ENCODE assay signal across 17 cellular contexts in genomic region chr15:92583311-92584034, GRCh38.
DNase-seq lines count a peak whose midpoint lies in the region; ATAC-seq and TF ChIP-seq lines count a peak whose summit lies in the region.
"Had no signal": no experiment of that assay in that cellular context is flagged by ENCODE, and none has a peak within 500 bp of the region (broad histone marks: within the 10 kb centered on the region; RNA-seq: fewer than 3 reads in every experiment).

No MANE protein-coding gene starts in this region.

- no peak overlapping the region for H2AFZ ChIP-seq in Karpas-422 (ENCODE audit: low read length)
- H2AFZ ChIP-seq: GM23248 had no signal

- H3K9ac ChIP-seq in Karpas-422 (ENCODE audit: low read length) = no peak overlapping the region
- H3K9ac ChIP-seq: BLaER1, GM23248 had no signal

- no peaks in the 10 kb centered on the region for H3K9me3 ChIP-seq in right cardiac atrium (ENCODE audit: control insufficient read depth, low read length)
- no peaks in the 10 kb centered on the region for H3K9me3 ChIP-seq in HEK293 (ENCODE audit: control insufficient read depth, insufficient read depth, low read depth, low read length)
- H3K9me3 ChIP-seq in Karpas-422 (ENCODE audit: low read length) = no peaks in the 10 kb centered on the region
- H3K9me3 ChIP-seq: BLaER1, Caco-2 had no signal

- no peaks in the 10 kb centered on the region for H3K9me2 ChIP-seq in Karpas-422 (replicated peaks; ENCODE audit: insufficient read depth, low read length)

- DNase-seq in cardiac septum (ENCODE audit: low spot score) (peak; percentile 54), right cardiac atrium (no peak), Karpas-422 (no peak), NCI-H82 (lab: John Stamatoyannopoulos, UW) (no peak)
- DNase-seq: Caco-2; CD4-positive, CD25-positive, alpha-beta regulatory T cell; CD8-positive, alpha-beta T cell; DMS153; DND-41; GM23248; H7; HCEC 1CT had no signal

- H3K4me2 ChIP-seq in Karpas-422 (ENCODE audit: low read depth, low read length, poor library complexity, severe bottlenecking) = no peak overlapping the region
- H3K4me2 ChIP-seq: BLaER1 had no signal

- H3K36me3 ChIP-seq in HEK293 (ENCODE audit: control insufficient read depth in 2 of 2, insufficient read depth in 1 of 2, low read length in 2 of 2) (no peaks in the 10 kb centered on the region), Karpas-422 (ENCODE audit: insufficient read depth, low read length) (no peaks in the 10 kb centered on the region)
- H3K36me3 ChIP-seq: BLaER1 had no signal

- H3K79me2 ChIP-seq in Karpas-422 (ENCODE audit: low read length) = no peaks in the 10 kb centered on the region

- no peaks in the 10 kb centered on the region for H3K27me3 ChIP-seq in right cardiac atrium (ENCODE audit: control insufficient read depth, insufficient read depth)
- H3K27me3 ChIP-seq in Karpas-422 (ENCODE audit: low read length) = no peaks in the 10 kb centered on the region
- H3K27me3 ChIP-seq: BLaER1 had no signal

- TF ChIP-seq CTCF in HEK293 (tag by site-specific recombination; IDR thresholded peaks at IDR 0.05) (no peak), nephron (IDR thresholded peaks at IDR 0.05; ENCODE audit: unreplicated experiment in 3 of 3) (no peak)

- peaks cover 5% of the 10 kb centered on the region for H3K27me3 Mint-ChIP-seq in nephron (ENCODE audit: low read depth)

- CTCF ChIA-PET in HEK293 (lab: Yijun Ruan, JAX) = no interaction called here

- WGBS in right cardiac atrium = 86% methylated on average over 14 of the region's 14 CpGs

- POLR2A ChIA-PET in HEK293 (lab: Yijun Ruan, JAX) = no interaction called here

- peaks cover 60% of the 10 kb centered on the region for H3K4me1 Mint-ChIP-seq in nephron
- H3K4me1 Mint-ChIP-seq: B cell; CD4-positive, CD25-positive, alpha-beta regulatory T cell had no signal

- H3K27ac ChIP-seq in right cardiac atrium (ENCODE audit: low read length) (no peak overlapping the region), HEK293 (ENCODE audit: extremely low read depth, low read depth, low read length) (no peak overlapping the region), Karpas-422 (ENCODE audit: low read length) (no peak overlapping the region)
- H3K27ac ChIP-seq: BLaER1, C4-2B, GM23248 had no signal

- H3K4me3 ChIP-seq in right cardiac atrium (ENCODE audit: low read length) = no peak overlapping the region
- no peak overlapping the region for H3K4me3 ChIP-seq in HEK293 (ENCODE audit: low read depth, low read length)
- no peak overlapping the region for H3K4me3 ChIP-seq in Karpas-422 (ENCODE audit: low read length)
- H3K4me3 ChIP-seq: BLaER1, GM23248 had no signal

- no peaks in the 10 kb centered on the region for H3K36me3 Mint-ChIP-seq in nephron (ENCODE audit: low read depth)
- H3K36me3 Mint-ChIP-seq: CD4-positive, CD25-positive, alpha-beta regulatory T cell; CD8-positive, alpha-beta T cell had no signal

- peak overlapping the region in 2 of 3 experiments; percentile 7 to 61 for H3K27ac Mint-ChIP-seq in nephron
- H3K27ac Mint-ChIP-seq: B cell; CD4-positive, CD25-positive, alpha-beta regulatory T cell; CD8-positive, alpha-beta T cell had no signal

- H3K9me3 Mint-ChIP-seq in nephron = no peaks in the 10 kb centered on the region
- H3K9me3 Mint-ChIP-seq: CD8-positive, alpha-beta T cell had no signal

- H3K4me1 ChIP-seq in right cardiac atrium (ENCODE audit: control insufficient read depth, insufficient read depth, low read length) (no peaks in the 10 kb centered on the region), HEK293 (ENCODE audit: control insufficient read depth, insufficient read depth, low read length) (no peaks in the 10 kb centered on the region), Karpas-422 (ENCODE audit: low read length) (no peaks in the 10 kb centered on the region)
- H3K4me1 ChIP-seq: BLaER1 had no signal

- no peaks in the 10 kb centered on the region for H4K20me1 ChIP-seq in Karpas-422 (ENCODE audit: insufficient read depth, low read depth, low read length)
- H4K20me1 ChIP-seq: BLaER1 had no signal

- H3K4me3 Mint-ChIP-seq in nephron = no peak overlapping the region
- H3K4me3 Mint-ChIP-seq: B cell; CD4-positive, CD25-positive, alpha-beta regulatory T cell; CD8-positive, alpha-beta T cell had no signal

- intact Hi-C loops in cardiac septum (cut with DNase I) = no loop called here
- intact Hi-C loops in right cardiac atrium (cut with DNase I) = no loop called here

- ATAC-seq in right cardiac atrium = no peak
- ATAC-seq: CD8-positive, alpha-beta T cell had no signal

TF ChIP-seq in HEK293, 187 proteins besides CTCF, POLR2A, EP300 and RAD21:
- TF ChIP-seq SETDB1 (IDR thresholded peaks at IDR 0.05; ENCODE audit: insufficient read length, low read length) (peak; percentile 48), ZNF558 (tag by site-specific recombination; IDR thresholded peaks at IDR 0.05) (no peak), ZNF585B (tag by site-specific recombination; IDR thresholded peaks at IDR 0.05) (peak; percentile 93), PRDM10 (tag by site-specific recombination; IDR thresholded peaks at IDR 0.05) (no peak), TRIM28 (IDR thresholded peaks at IDR 0.05; ENCODE audit: borderline replicate concordance, low read length) (peak; percentile 52; the same call in 1 of the 2 replicates), ZNF280C (tag by site-specific recombination; IDR thresholded peaks at IDR 0.05) (no peak)
